14 cellular contexts compared by ENCODE assay signal in the genomic region with DNA sequence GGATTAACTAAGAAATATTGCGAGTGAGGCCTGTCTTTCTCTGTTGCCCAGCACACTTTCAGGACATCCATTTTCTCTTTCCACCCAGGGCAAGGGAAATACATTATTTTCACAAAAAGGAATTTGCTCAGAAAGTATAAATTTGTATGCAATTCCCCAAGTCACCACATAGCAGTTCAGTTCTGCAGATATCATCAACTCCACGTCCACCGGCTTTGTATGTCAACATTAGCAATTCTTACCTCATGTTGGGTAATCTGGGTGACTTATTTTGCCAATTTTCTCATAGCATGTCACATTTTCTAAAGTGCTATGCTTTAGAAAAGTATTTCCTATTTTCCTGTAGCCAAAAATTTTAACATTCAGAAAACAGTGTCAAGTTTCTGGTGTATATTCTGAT.
DNase-seq lines count a peak whose midpoint lies in the region; ATAC-seq and TF ChIP-seq lines count a peak whose summit lies in the region.
"Had no signal": no experiment of that assay in that cellular context is flagged by ENCODE, and none has a peak within 500 bp of the region (broad histone marks: within the 10 kb centered on the region; RNA-seq: fewer than 3 reads in every experiment).

No MANE protein-coding gene starts in this region.

- no peaks in the 10 kb centered on the region for H4K20me1 ChIP-seq in mammary epithelial cell (ENCODE audit: insufficient read depth, low read length)

- no TSS peak for BruUV-seq in MCF 10A (replicated peaks; lab: Mats Ljungman, UMichigan)
- no TSS peak for BruUV-seq in mammary epithelial cell (replicated peaks; lab: Mats Ljungman, UMichigan)

- intact Hi-C loops in MCF 10A (cut with micrococcal nuclease) = no loop called here
- intact Hi-C loops in mammary epithelial cell (cut with micrococcal nuclease) = no loop called here

- no peak overlapping the region for H3K4me3 Mint-ChIP-seq in MCF 10A (ENCODE audit: unreplicated experiment)
- H3K4me3 Mint-ChIP-seq in activated T-cell treated with anti-CD3 and anti-CD28 coated beads, Interleukin-2, amount 50 U/mL, for 4 hours = no peak overlapping the region

- H3K4me1 ChIP-seq in mammary epithelial cell (ENCODE audit: insufficient read depth, low read length) = peaks cover 5% of the 10 kb centered on the region
- H3K4me1 ChIP-seq: sigmoid colon had no signal

- no peak for TF ChIP-seq POLR2A in GM18505 (IDR thresholded peaks at IDR 0.05; ENCODE audit: borderline replicate concordance, extremely low read depth, insufficient read depth, insufficient read length)

- no peak overlapping the region for H3K9ac ChIP-seq in mammary epithelial cell (ENCODE audit: insufficient read depth, low read length)

- no peak overlapping the region for H3K27ac ChIP-seq in mammary epithelial cell (ENCODE audit: insufficient read depth, low read depth, low read length)
- H3K27ac ChIP-seq: gastrocnemius medialis, sigmoid colon, SK-N-MC had no signal

- dilution Hi-C loops in mammary epithelial cell (cut with HindIII; ENCODE audit: low sequenced_read_pairs) = no loop called here

- DNase-seq in MCF 10A (ENCODE audit: unreplicated experiment) (peak; percentile 57), mammary epithelial cell (no peak), fibroblast of villous mesenchyme (ENCODE audit: low read depth) (peak; percentile 71), OCI-M2 (lab: John Stamatoyannopoulos, UW; ENCODE audit: unreplicated experiment) (no peak)
- no peak for DNase-seq in activated T-cell treated with anti-CD3 and anti-CD28 coated beads, Interleukin-2, amount 50 U/mL, for 4 hours
- DNase-seq: activated CD4-positive, alpha-beta T cell treated with anti-CD3 and anti-CD28 coated beads, Interleukin-2, amount 50 U/mL, for 4 hours; gastrocnemius medialis; NCI-H2107; sigmoid colon had no signal

- no peaks in the 10 kb centered on the region for H3K79me2 ChIP-seq in mammary epithelial cell (ENCODE audit: insufficient read depth, low read length)

- H3K4me3 ChIP-seq in mammary epithelial cell (replicated peaks in 1 of 3; ENCODE audit: insufficient read depth in 1 of 3, low read depth in 2 of 3, low read length in 3 of 3) (no peak overlapping the region), fibroblast of villous mesenchyme (ENCODE audit: low read depth, low read length) (no peak overlapping the region)
- H3K4me3 ChIP-seq: gastrocnemius medialis, lung, sigmoid colon, SK-N-MC had no signal

- no peak overlapping the region for H3K27ac Mint-ChIP-seq in MCF 10A (ENCODE audit: low read depth, unreplicated experiment)

- CTCF ChIA-PET in MCF 10A (lab: Yijun Ruan, JAX) (interaction anchor here (0.7 to 1.0 kb wide), 3 partner anchors 118 to 218 kb away, joined by 3 to 4 read pairs (median 3); no protein-coding TSS in a partner anchor), mammary epithelial cell (lab: Charles Lee; ENCODE audit: low non-redundant PET) (no interaction called here)

- H3K36me3 Mint-ChIP-seq in MCF 10A (ENCODE audit: insufficient read depth, unreplicated experiment) = no peaks in the 10 kb centered on the region
- no peaks in the 10 kb centered on the region for H3K36me3 Mint-ChIP-seq in activated T-cell treated with anti-CD3 and anti-CD28 coated beads, Interleukin-2, amount 50 U/mL, for 4 hours (ENCODE audit: insufficient read depth)

- H3K4me2 ChIP-seq in mammary epithelial cell (ENCODE audit: insufficient read depth, low read depth, low read length) = no peak overlapping the region

- 89% methylated on average over 3 of the region's 3 CpGs for WGBS in mammary epithelial cell (ENCODE audit: low coverage, missing lambda C conversion rate)

- ATAC-seq in SK-N-SH treated with all-trans-retinoic acid at 6 μM for 48 hours = peak; percentile 47; the same call in 1 of the 3 replicates
- ATAC-seq in HG03571 (IDR thresholded peaks at IDR 0.05; ENCODE audit: unreplicated experiment) = no peak
- no peak for ATAC-seq in activated T-cell treated with anti-CD3 and anti-CD28 coated beads, Interleukin-2, amount 50 U/mL, for 4 hours
- ATAC-seq in GM18505 (IDR thresholded peaks at IDR 0.05; ENCODE audit: unreplicated experiment) = no peak

- H3K4me1 Mint-ChIP-seq in MCF 10A (ENCODE audit: insufficient read depth, unreplicated experiment) = peaks cover 19% of the 10 kb centered on the region
- no peaks in the 10 kb centered on the region for H3K4me1 Mint-ChIP-seq in activated T-cell treated with anti-CD3 and anti-CD28 coated beads, Interleukin-2, amount 50 U/mL, for 4 hours (ENCODE audit: low read depth)

- TF ChIP-seq CTCF in MCF 10A (IDR thresholded peaks at IDR 0.05; ENCODE audit: unreplicated experiment) (no peak), mammary epithelial cell (conservative IDR thresholded peaks at IDR 0.05 in 1 of 2, IDR thresholded peaks at IDR 0.05 in 1 of 2; ENCODE audit: extremely low read depth in 1 of 2, insufficient read depth in 1 of 2, low read depth in 1 of 2, low read length in 2 of 2) (peak in 1 of 2 donors; percentile 19), fibroblast of villous mesenchyme (IDR thresholded peaks at IDR 0.05; ENCODE audit: insufficient read depth, low read depth, low read length) (peak; percentile 39)

- no peaks in the 10 kb centered on the region for H3K27me3 ChIP-seq in mammary epithelial cell (ENCODE audit: insufficient read depth, low read length)
- H3K27me3 ChIP-seq: gastrocnemius medialis, sigmoid colon had no signal

- in situ Hi-C loops in mammary epithelial cell (cut with MboI; ENCODE audit: low sequenced_read_pairs in 2 of 2) = no loop called here

- H3K9me3 Mint-ChIP-seq in MCF 10A (ENCODE audit: unreplicated experiment) = no peaks in the 10 kb centered on the region
- no peaks in the 10 kb centered on the region for H3K9me3 Mint-ChIP-seq in activated T-cell treated with anti-CD3 and anti-CD28 coated beads, Interleukin-2, amount 50 U/mL, for 4 hours

- no peaks in the 10 kb centered on the region for H3K36me3 ChIP-seq in mammary epithelial cell (ENCODE audit: insufficient read depth, low read length)
- H3K36me3 ChIP-seq: gastrocnemius medialis, sigmoid colon had no signal

- no peaks in the 10 kb centered on the region for H3K9me3 ChIP-seq in mammary epithelial cell (replicated peaks; ENCODE audit: insufficient read depth, low read length)
- H3K9me3 ChIP-seq: gastrocnemius medialis, sigmoid colon had no signal

- no peak overlapping the region for H2AFZ ChIP-seq in mammary epithelial cell (ENCODE audit: low read depth, low read length)

- H3K27me3 Mint-ChIP-seq in MCF 10A (ENCODE audit: insufficient read depth, unreplicated experiment) = no peaks in the 10 kb centered on the region
- no peaks in the 10 kb centered on the region for H3K27me3 Mint-ChIP-seq in activated T-cell treated with anti-CD3 and anti-CD28 coated beads, Interleukin-2, amount 50 U/mL, for 4 hours (ENCODE audit: low read depth)

- POLR2A ChIA-PET in MCF 10A (lab: Yijun Ruan, JAX) = interaction anchor here (0.6 kb wide), 1 partner anchor 505 kb away, joined by 3 read pairs; no protein-coding TSS in a partner anchor

TF ChIP-seq in SK-N-SH treated with all-trans-retinoic acid at 6 μM for 48 hours, 23 proteins besides CTCF, POLR2A, EP300 and RAD21:
- no peak for TF ChIP-seq ZFP3 (CRISPR knock-in tag; IDR thresholded peaks at IDR 0.05)
- TF ChIP-seq, protein P1, sequence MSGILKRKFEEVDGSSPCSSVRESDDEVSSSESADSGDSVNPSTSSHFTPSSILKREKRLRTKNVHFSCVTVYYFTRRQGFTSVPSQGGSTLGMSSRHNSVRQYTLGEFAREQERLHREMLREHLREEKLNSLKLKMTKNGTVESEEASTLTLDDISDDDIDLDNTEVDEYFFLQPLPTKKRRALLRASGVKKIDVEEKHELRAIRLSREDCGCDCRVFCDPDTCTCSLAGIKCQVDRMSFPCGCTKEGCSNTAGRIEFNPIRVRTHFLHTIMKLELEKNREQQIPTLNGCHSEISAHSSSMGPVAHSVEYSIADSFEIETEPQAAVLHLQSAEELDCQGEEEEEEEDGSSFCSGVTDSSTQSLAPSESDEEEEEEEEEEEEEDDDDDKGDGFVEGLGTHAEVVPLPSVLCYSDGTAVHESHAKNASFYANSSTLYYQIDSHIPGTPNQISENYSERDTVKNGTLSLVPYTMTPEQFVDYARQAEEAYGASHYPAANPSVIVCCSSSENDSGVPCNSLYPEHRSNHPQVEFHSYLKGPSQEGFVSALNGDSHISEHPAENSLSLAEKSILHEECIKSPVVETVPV (CRISPR knock-in tag; IDR thresholded peaks at IDR 0.05) = no peak
- TF ChIP-seq OSR1 (CRISPR knock-in tag; IDR thresholded peaks at IDR 0.05) = no peak
- TF ChIP-seq PPARA (CRISPR knock-in tag; IDR thresholded peaks at IDR 0.05; ENCODE audit: borderline replicate concordance) = no peak
- no peak for TF ChIP-seq SNAI2 (CRISPR knock-in tag; IDR thresholded peaks at IDR 0.05)
- no peak for TF ChIP-seq ZNF70 (CRISPR knock-in tag; IDR thresholded peaks at IDR 0.05)

Comparison
In these comparisons a context has a peak if more than half of its experiments do, and no peak if none do; other contexts are left out.
1. DNase-seq: peak in MCF 10A (single experiment) and fibroblast of villous mesenchyme (single experiment); none in mammary epithelial cell (single experiment), activated T-cell treated with anti-CD3 and anti-CD28 coated beads, Interleukin-2, amount 50 U/mL, for 4 hours (single experiment) and OCI-M2 (single experiment).